In the genomic region with DNA sequence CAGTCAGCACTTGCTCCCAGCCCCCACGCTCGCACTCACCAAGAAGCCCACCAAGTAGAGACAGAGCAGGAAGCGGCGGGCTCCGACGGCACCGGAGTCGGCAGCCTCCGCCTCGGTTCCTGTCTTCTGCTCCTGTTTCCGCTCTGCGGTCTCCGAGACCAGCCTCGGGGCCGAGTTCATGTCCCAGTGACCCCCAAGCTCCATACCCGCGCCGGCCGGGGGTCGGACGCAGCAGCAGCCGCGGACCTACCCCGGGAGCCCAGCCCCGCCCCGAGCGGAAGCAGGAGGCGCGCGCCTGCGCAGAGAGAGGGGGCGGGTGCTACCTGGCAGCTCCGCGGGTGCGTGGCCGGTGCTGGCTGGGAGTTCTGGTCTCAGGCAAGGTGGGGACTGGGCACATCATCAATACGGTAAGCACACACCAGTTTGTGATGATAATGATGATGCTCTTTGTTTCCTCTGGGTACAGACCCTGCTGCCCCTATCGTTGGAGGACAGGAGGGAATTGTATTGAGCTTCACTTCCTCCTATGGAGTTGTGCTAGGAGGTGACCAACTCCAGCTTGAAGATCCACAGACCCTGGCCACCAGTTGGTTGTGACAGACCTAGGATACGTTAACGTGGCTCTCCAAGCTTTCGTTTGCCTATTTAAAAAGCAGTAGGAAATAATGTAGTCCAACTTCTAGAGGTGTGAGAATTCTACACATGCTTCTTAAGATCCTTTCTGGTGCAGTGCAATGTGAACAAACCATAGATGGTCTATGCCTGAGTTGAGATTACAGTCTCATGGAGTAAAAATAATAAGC, we compare ENCODE assay signal across 8 cellular contexts. TPM values are rescaled to one million over a fixed set of nuclear protein-coding genes. Genes with fewer than 3 reads are reported as not detected.
DNase-seq lines count a peak whose midpoint lies in the region; ATAC-seq and TF ChIP-seq lines count a peak whose summit lies in the region.

No MANE protein-coding gene starts in this region.

- ATAC-seq in GM18511 (IDR thresholded peaks at IDR 0.05; ENCODE audit: unreplicated experiment) (peak; percentile 92), HG02973 (IDR thresholded peaks at IDR 0.05; ENCODE audit: unreplicated experiment) (peak; percentile 88)

- no peak for TF ChIP-seq CTCF in kidney epithelial cell (IDR thresholded peaks at IDR 0.05; ENCODE audit: insufficient read depth, low read length, poor library complexity, severe bottlenecking)

- DNase-seq in ACHN (peak; percentile 74), NCI-H2107 treated with DMSO at 0.1 percent for 48 hours (lab: John Stamatoyannopoulos, UW; ENCODE audit: unreplicated experiment) (peak; percentile 31), cerebellar cortex (ENCODE audit: low spot score) (peak; percentile 70), kidney epithelial cell (ENCODE audit: low read depth) (no peak)
- peak; percentile 62 for DNase-seq in activated CD4-positive, CD25-positive, alpha-beta regulatory T cell treated with anti-CD3 and anti-CD28 coated beads, Interleukin-2, amount 50 U/mL, for 16 hours (ENCODE audit: low read depth, low spot score)
- peak; percentile 70 to 80 for DNase-seq in stimulated activated CD4-positive, alpha-beta T cell treated with anti-CD3 and anti-CD28 coated beads, Interleukin-1b, Interleukin-23, amount 100 ng/mL, for 1 hour (ENCODE audit: low read depth in 2 of 2)

- peak overlapping the region; percentile 82 for H3K4me3 ChIP-seq in kidney epithelial cell (ENCODE audit: low read depth, low read length)

- in situ Hi-C loops in ACHN (cut with HindIII; ENCODE audit: low pct_ligation_motif_present, low pct_unique_long_range_greater_than_20kb, low sequenced_read_pairs) = no loop called here

- H3K27me3 ChIP-seq in kidney epithelial cell (ENCODE audit: control insufficient read depth, insufficient read depth, low read length) = no peaks in the 10 kb centered on the region

- no peaks in the 10 kb centered on the region for H3K36me3 ChIP-seq in kidney epithelial cell (ENCODE audit: control insufficient read depth, insufficient read depth, low read length)

RNA-seq across cellular contexts. Expression of a gene that starts 25.0 kb away (rescaled TPM):
- total RNA-seq in kidney epithelial cell = 4.7 and 5.9 TPM in 2 replicates
